Comparison of ENCODE assay signal across 1 cellular context in genomic region chr2:85180322-85181092, GRCh38.
TF ChIP-seq lines count a peak whose summit lies in the region.

No MANE protein-coding gene starts in this region.

TF ChIP-seq in WTC11, 78 proteins besides CTCF, POLR2A, EP300 and RAD21 (continued from another document):
- TF ChIP-seq, protein P1, sequence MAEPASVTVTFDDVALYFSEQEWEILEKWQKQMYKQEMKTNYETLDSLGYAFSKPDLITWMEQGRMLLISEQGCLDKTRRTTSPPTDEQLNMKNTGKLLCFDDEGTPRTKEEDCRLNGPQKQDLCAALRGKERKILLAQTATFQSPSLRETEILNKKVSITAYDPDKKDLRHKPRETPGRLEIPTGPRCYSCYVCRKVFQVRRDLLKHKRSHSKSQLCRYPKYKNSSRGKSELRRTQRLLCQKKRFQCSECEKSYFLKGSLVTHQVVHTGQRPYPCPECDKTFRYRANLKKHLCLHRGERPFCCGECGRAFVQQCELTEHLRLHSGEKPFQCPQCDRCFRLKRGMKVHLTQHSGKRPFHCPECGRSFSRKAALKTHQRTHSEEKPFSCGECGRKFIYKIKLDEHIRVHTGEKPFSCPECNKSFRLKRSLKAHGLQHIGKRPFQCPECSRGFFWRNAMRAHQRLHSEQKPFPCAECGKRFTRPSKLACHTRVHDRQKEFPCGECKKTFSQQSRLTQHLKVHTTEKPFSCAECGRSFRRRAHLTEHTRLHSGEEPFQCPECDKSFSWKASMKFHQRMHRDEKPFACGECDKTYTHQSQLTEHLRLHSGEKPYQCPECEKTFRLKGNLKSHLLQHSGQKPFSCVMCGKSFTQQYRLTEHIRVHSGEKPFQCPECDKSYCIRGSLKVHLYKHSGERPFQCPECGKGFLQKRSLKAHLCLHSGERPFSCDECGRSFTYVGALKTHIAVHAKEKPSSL (CRISPR knock-in tag; conservative IDR thresholded peaks at IDR 0.05), result no peak
- TF ChIP-seq SOX15 (CRISPR knock-in tag; IDR thresholded peaks at IDR 0.05) (no peak), USF2 (CRISPR knock-in tag; IDR thresholded peaks at IDR 0.05) (no peak), HMGA2 (CRISPR knock-in tag; IDR thresholded peaks at IDR 0.05) (no peak)
